Comparison of ENCODE assay signal across 26 cellular contexts in genomic region chr3:5564278-5564666, GRCh38.
"Had no signal": no experiment of that assay in that cellular context is flagged by ENCODE, and none has a peak within 500 bp of the region (broad histone marks: within the 10 kb centered on the region; RNA-seq: fewer than 3 reads in every experiment).

No MANE protein-coding gene starts in this region.

- H3K4me3 Mint-ChIP-seq: dendritic cell treated with granulocyte-macrophage colony-stimulating factor and Interleukin-4, amounts not matched to agents 40 ng/mL and 50 ng/mL, for 4 days; effector memory CD8-positive, alpha-beta T cell; endodermal cell; memory B cell; naive B cell; naive thymus-derived CD8-positive, alpha-beta T cell had no signal

- H3K9me3 ChIP-seq: colonic mucosa, esophagus squamous epithelium, gastrocnemius medialis, lower lobe of right lung had no signal

- H3K36me3 Mint-ChIP-seq: memory B cell, naive B cell had no signal

- H3K4me3 ChIP-seq: colonic mucosa, esophagus squamous epithelium, gastrocnemius medialis, heart right ventricle, left lung, lower lobe of right lung had no signal

- ATAC-seq: effector memory CD8-positive, alpha-beta T cell; esophagus mucosa; gastrocnemius medialis; heart right ventricle; left cardiac atrium; left lung; left ventricle myocardium superior; lower lobe of right lung; naive thymus-derived CD8-positive, alpha-beta T cell had no signal

- H3K27ac Mint-ChIP-seq: dendritic cell treated with granulocyte-macrophage colony-stimulating factor and Interleukin-4, amounts not matched to agents 40 ng/mL and 50 ng/mL, for 4 days; effector memory CD8-positive, alpha-beta T cell; endodermal cell; memory B cell had no signal

- H3K4me1 ChIP-seq: colonic mucosa, esophagus squamous epithelium, gastrocnemius medialis, heart right ventricle, left lung, lower lobe of right lung had no signal

- H3K4me1 Mint-ChIP-seq: memory B cell; naive B cell; naive thymus-derived CD8-positive, alpha-beta T cell had no signal

- H3K36me3 ChIP-seq: colonic mucosa, esophagus squamous epithelium, gastrocnemius medialis, heart right ventricle, left lung, lower lobe of right lung had no signal

- H3K27ac ChIP-seq: colonic mucosa, esophagus squamous epithelium, gastrocnemius medialis, heart right ventricle, left lung, lower lobe of right lung had no signal

- DNase-seq: colonic mucosa; cortex of kidney; effector CD8-positive, alpha-beta T cell; effector memory CD8-positive, alpha-beta T cell; endodermal cell; esophagus squamous epithelium; foreskin fibroblast; foreskin melanocyte; gastrocnemius medialis; glutamatergic neuron; head of caudate nucleus; heart right ventricle; hippocampal formation; left cardiac atrium; left lung; left ventricle myocardium superior; lower lobe of right lung; midbrain; naive B cell; naive thymus-derived CD8-positive, alpha-beta T cell had no signal

- H3K27me3 ChIP-seq: colonic mucosa, esophagus squamous epithelium, gastrocnemius medialis, heart right ventricle, left lung had no signal

- FAIRE-seq: endometrium, islet of Langerhans, keratinocyte had no signal

- H3K27me3 Mint-ChIP-seq: dendritic cell treated with granulocyte-macrophage colony-stimulating factor and Interleukin-4, amounts not matched to agents 40 ng/mL and 50 ng/mL, for 4 days; effector memory CD8-positive, alpha-beta T cell had no signal
